Comparison of ENCODE assay signal across 1 cellular context in genomic region chr16:81318711-81319110, GRCh38.
TF ChIP-seq lines count a peak whose summit lies in the region.

No MANE protein-coding gene starts in this region.

TF ChIP-seq in HCT116, 20 proteins besides CTCF, POLR2A, EP300 and RAD21 (continued from another document):
- TF ChIP-seq, protein P1, sequence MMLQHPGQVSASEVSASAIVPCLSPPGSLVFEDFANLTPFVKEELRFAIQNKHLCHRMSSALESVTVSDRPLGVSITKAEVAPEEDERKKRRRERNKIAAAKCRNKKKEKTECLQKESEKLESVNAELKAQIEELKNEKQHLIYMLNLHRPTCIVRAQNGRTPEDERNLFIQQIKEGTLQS (IDR thresholded peaks at IDR 0.05): no peak
- TF ChIP-seq CEBPB (IDR thresholded peaks at IDR 0.05; ENCODE audit: low read depth) (no peak), EZH2phosphoT487 (IDR thresholded peaks at IDR 0.05; ENCODE audit: borderline replicate concordance) (no peak), EZH2 (IDR thresholded peaks at IDR 0.05) (no peak), FOSL1 (IDR thresholded peaks at IDR 0.05; ENCODE audit: low read depth) (no peak), CBX3 (IDR thresholded peaks at IDR 0.05; ENCODE audit: low read depth) (no peak), EGR1 (IDR thresholded peaks at IDR 0.05; ENCODE audit: low read depth) (no peak), ZNF274 (IDR thresholded peaks at IDR 0.05; ENCODE audit: low read depth, low read length) (no peak)
- TF ChIP-seq, protein P2, sequence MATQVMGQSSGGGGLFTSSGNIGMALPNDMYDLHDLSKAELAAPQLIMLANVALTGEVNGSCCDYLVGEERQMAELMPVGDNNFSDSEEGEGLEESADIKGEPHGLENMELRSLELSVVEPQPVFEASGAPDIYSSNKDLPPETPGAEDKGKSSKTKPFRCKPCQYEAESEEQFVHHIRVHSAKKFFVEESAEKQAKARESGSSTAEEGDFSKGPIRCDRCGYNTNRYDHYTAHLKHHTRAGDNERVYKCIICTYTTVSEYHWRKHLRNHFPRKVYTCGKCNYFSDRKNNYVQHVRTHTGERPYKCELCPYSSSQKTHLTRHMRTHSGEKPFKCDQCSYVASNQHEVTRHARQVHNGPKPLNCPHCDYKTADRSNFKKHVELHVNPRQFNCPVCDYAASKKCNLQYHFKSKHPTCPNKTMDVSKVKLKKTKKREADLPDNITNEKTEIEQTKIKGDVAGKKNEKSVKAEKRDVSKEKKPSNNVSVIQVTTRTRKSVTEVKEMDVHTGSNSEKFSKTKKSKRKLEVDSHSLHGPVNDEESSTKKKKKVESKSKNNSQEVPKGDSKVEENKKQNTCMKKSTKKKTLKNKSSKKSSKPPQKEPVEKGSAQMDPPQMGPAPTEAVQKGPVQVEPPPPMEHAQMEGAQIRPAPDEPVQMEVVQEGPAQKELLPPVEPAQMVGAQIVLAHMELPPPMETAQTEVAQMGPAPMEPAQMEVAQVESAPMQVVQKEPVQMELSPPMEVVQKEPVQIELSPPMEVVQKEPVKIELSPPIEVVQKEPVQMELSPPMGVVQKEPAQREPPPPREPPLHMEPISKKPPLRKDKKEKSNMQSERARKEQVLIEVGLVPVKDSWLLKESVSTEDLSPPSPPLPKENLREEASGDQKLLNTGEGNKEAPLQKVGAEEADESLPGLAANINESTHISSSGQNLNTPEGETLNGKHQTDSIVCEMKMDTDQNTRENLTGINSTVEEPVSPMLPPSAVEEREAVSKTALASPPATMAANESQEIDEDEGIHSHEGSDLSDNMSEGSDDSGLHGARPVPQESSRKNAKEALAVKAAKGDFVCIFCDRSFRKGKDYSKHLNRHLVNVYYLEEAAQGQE (IDR thresholded peaks at IDR 0.05; ENCODE audit: low read depth): no peak
